19 cellular contexts compared by ENCODE assay signal in the genomic region with DNA sequence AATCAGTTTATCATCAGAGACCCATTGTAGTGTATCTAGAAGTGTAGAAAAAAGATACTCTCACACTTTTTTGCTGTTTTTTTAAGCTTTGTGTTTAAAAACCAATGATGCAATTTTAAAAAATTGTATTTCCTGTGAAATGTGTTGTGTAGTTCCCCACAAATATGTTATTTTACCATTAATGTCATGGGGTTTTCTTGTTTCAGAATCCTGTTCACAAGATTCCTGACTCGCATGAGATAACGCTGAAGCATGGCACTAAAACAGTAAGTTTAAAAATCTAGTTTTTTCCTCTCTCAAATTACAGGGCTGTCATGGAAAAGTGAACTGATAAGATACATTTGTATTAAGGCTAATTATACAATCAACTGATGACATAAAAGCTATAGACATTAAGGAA.
DNase-seq lines count a peak whose midpoint lies in the region; ATAC-seq, FAIRE-seq and TF ChIP-seq lines count a peak whose summit lies in the region.
"Had no signal": no experiment of that assay in that cellular context is flagged by ENCODE, and none has a peak within 500 bp of the region (broad histone marks: within the 10 kb centered on the region; RNA-seq: fewer than 3 reads in every experiment).

No MANE protein-coding gene starts in this region.

- H3K27me3 ChIP-seq in KMS-11 (ENCODE audit: insufficient read depth, low read depth): no peaks in the 10 kb centered on the region
- H3K27me3 ChIP-seq: BLaER1 treated with 17β-estradiol and CSF1 and Interleukin-3, amounts not matched to agents 10 nM and 100 nM had no signal

- H3K36me3 ChIP-seq in KMS-11 (ENCODE audit: insufficient read depth): no peaks in the 10 kb centered on the region

- TF ChIP-seq CTCF in AG10803 (conservative IDR thresholded peaks at IDR 0.05; ENCODE audit: low read length) (no peak), KMS-11 (conservative IDR thresholded peaks at IDR 0.05; ENCODE audit: low read depth, low read length) (no peak), cardiac fibroblast (IDR thresholded peaks at IDR 0.05; ENCODE audit: low read depth, low read length) (no peak)

- peak overlapping the region; percentile 52; the same call in 1 of the 2 replicates for H3K4me2 ChIP-seq in KMS-11
- H3K4me2 ChIP-seq: BLaER1 treated with 17β-estradiol and CSF1 and Interleukin-3, amounts not matched to agents 10 nM and 100 nM had no signal

- H3K4me3 ChIP-seq in AG10803 (ENCODE audit: low read length) (no peak overlapping the region), KMS-11 (IDR thresholded peaks at IDR 0.05; ENCODE audit: insufficient read depth, low read depth, low read length) (no peak overlapping the region), cardiac fibroblast (replicated peaks in 1 of 2; ENCODE audit: low read depth in 2 of 2, low read length in 2 of 2) (no peak overlapping the region)
- H3K4me3 ChIP-seq: BLaER1 treated with 17β-estradiol and CSF1 and Interleukin-3, amounts not matched to agents 10 nM and 100 nM; GM12878 had no signal

- DNase-seq in AG10803 (ENCODE audit: low read depth) (peak; percentile 51), cardiac fibroblast (ENCODE audit: low read depth in 2 of 2) (peak; percentile 43 to 50), iris pigment epithelial cell (ENCODE audit: low read depth) (peak; percentile 52), NCI-H1417 treated with DMSO at 0.1 percent for 48 hours (lab: John Stamatoyannopoulos, UW) (no peak), midbrain (lab: John Stamatoyannopoulos, UW) (no peak), H54 (ENCODE audit: insufficient read length, low spot score) (no peak)
- DNase-seq: CD8-positive, alpha-beta memory T cell; DMS79; GDM1; MV-4-11; NCI-H1417; NCI-H1930; NCI-H774 had no signal

- H3K9ac ChIP-seq in KMS-11: no peak overlapping the region
- H3K9ac ChIP-seq: BLaER1 treated with 17β-estradiol and CSF1 and Interleukin-3, amounts not matched to agents 10 nM and 100 nM had no signal

- TF ChIP-seq POLR2A in H54 (IDR thresholded peaks at IDR 0.05; ENCODE audit: low read depth, low read length): no peak

- peaks cover 40% of the 10 kb centered on the region for H3K4me1 ChIP-seq in KMS-11 (ENCODE audit: low read depth, poor library complexity, severe bottlenecking)
- H3K4me1 ChIP-seq: BLaER1 treated with 17β-estradiol and CSF1 and Interleukin-3, amounts not matched to agents 10 nM and 100 nM had no signal

- H3K27ac ChIP-seq in KMS-11: no peak overlapping the region
- H3K27ac ChIP-seq: BLaER1 treated with 17β-estradiol and CSF1 and Interleukin-3, amounts not matched to agents 10 nM and 100 nM; RWPE1 had no signal

- FAIRE-seq in H54 (lab: Jason Lieb, UNC): no peak
- FAIRE-seq: D721Med, GM12878 had no signal

- H3K79me2 ChIP-seq in KMS-11 (ENCODE audit: insufficient read depth, low read depth): no peaks in the 10 kb centered on the region

- no peak for ATAC-seq in GM18511 (IDR thresholded peaks at IDR 0.05; ENCODE audit: unreplicated experiment)
- ATAC-seq: GM12878 had no signal

- H4K20me1 ChIP-seq in KMS-11 (ENCODE audit: insufficient read depth): no peaks in the 10 kb centered on the region
- H4K20me1 ChIP-seq: BLaER1 treated with 17β-estradiol and CSF1 and Interleukin-3, amounts not matched to agents 10 nM and 100 nM had no signal

- no peak overlapping the region for H2AFZ ChIP-seq in KMS-11 (ENCODE audit: low read depth)

Comparison
In these comparisons a context has a peak if more than half of its experiments do, and no peak if none do; other contexts are left out.
1. DNase-seq: peak in AG10803 (single experiment), cardiac fibroblast (2 of 2) and iris pigment epithelial cell (single experiment); none in NCI-H1417 treated with DMSO at 0.1 percent for 48 hours (single experiment), midbrain (single experiment) and H54 (single experiment).